ENCODE assay signal across 27 cellular contexts in genomic region chr2:15119722-15120175, GRCh38.
DNase-seq lines count a peak whose midpoint lies in the region; ATAC-seq, FAIRE-seq and TF ChIP-seq lines count a peak whose summit lies in the region.
"Had no signal": no experiment of that assay in that cellular context is flagged by ENCODE, and none has a peak within 500 bp of the region (broad histone marks: within the 10 kb centered on the region; RNA-seq: fewer than 3 reads in every experiment).

No MANE protein-coding gene starts in this region.

- intact Hi-C loops in K562 (cut with micrococcal nuclease): no loop called here

- H3K4me1 ChIP-seq in K562 (replicated peaks in 1 of 2; ENCODE audit: control insufficient read depth in 2 of 2, insufficient read depth in 2 of 2, low read length in 2 of 2) (peaks cover 0 to 4% of the 10 kb centered on the region in 2 experiments; a peak in 1 of 5 replicates), mesendoderm (ENCODE audit: control insufficient read depth, low read depth, low read length) (peaks cover 3% of the 10 kb centered on the region)
- H3K4me1 ChIP-seq: gastrocnemius medialis, thyroid gland had no signal

- H4K20me1 ChIP-seq in K562 (replicated peaks; ENCODE audit: control insufficient read depth, insufficient read depth, low read length): no peaks in the 10 kb centered on the region

- in situ Hi-C loops in K562 (cut with MboI): no loop called here
- in situ Hi-C loops in brain microvascular endothelial cell (cut with HindIII; ENCODE audit: low pct_ligation_motif_present, low sequenced_read_pairs): no loop called here

- no TSS peak for BruUV-seq in K562 (replicated peaks; lab: Mats Ljungman, UMichigan)

- H4K8ac ChIP-seq in mesendoderm (ENCODE audit: low read depth, low read length): no peak overlapping the region

- H3K9me1 ChIP-seq in K562 (ENCODE audit: control insufficient read depth, insufficient read depth, low read length): no peaks in the 10 kb centered on the region

- CTCF ChIA-PET in K562 (lab: Yijun Ruan, JAX; ENCODE audit: low intra/inter-chr PET ratio): no interaction called here

- DNase-seq in NCI-H146 (lab: John Stamatoyannopoulos, UW) (peak; percentile 50), NCI-H146 treated with DMSO at 0.1 percent for 48 hours (lab: John Stamatoyannopoulos, UW; ENCODE audit: unreplicated experiment) (no peak), NCI-H2107 (lab: John Stamatoyannopoulos, UW) (peak; percentile 30), K562 (ENCODE audit: extremely low read depth in 1 of 4, low spot score in 3 of 4) (no peak), mesendoderm (peak; percentile 65), brain microvascular endothelial cell (no peak), GM03348 (ENCODE audit: low spot score) (no peak), SHP77 treated with DMSO at 0.1 percent for 48 hours (lab: John Stamatoyannopoulos, UW) (no peak)
- DNase-seq: 8988T; activated CD4-positive, alpha-beta T cell treated with anti-CD3 and anti-CD28 coated beads for 48 hours; activated gamma-delta T cell; activated T-cell treated with anti-CD3 and anti-CD28 coated beads, Interleukin-2, amount 50 U/mL, for 1 hour; AML-193; CD4-positive, alpha-beta T cell; gastrocnemius medialis; GM23248; islet precursor cell; left ventricle myocardium superior; naive B cell; NCI-H1417 treated with DMSO at 0.1 percent for 48 hours; NCI-H226; PC-3; small intestine; stimulated activated CD8-positive, alpha-beta memory T cell treated with anti-CD3 and anti-CD28 coated beads, Interleukin-4, amount 100 ng/mL, for 48 hours; stimulated activated naive CD8-positive, alpha-beta T cell treated with anti-CD3 and anti-CD28 coated beads, Interleukin-15, amount 100 ng/mL, for 72 hours; thyroid gland had no signal

- no peak for TF ChIP-seq EP300 in K562 (IDR thresholded peaks at IDR 0.05; ENCODE audit: low read length)

- 13% methylated on average over 4 of the region's 4 CpGs for WGBS in K562 (ENCODE audit: insufficient coverage, low coverage, missing lambda C conversion rate)
- no CpG with 5 or more reads among the region's 4 CpGs for WGBS in mesendoderm (ENCODE audit: extremely low coverage, insufficient coverage, low lambda C conversion rate)

- H3K9ac ChIP-seq in K562 (ENCODE audit: insufficient read depth in 1 of 2, low read depth in 2 of 2, low read length in 2 of 2): no peak overlapping the region
- no peak overlapping the region for H3K9ac ChIP-seq in mesendoderm (ENCODE audit: low read length)
- H3K9ac ChIP-seq: GM23248 had no signal

- no peak for TF ChIP-seq POLR2A in K562 (conservative IDR thresholded peaks at IDR 0.05)

- no peak overlapping the region for H3K18ac ChIP-seq in mesendoderm (ENCODE audit: low read length)

- H3K4ac ChIP-seq in mesendoderm (ENCODE audit: low read depth, low read length): no peak overlapping the region

- no peak overlapping the region for H3K23ac ChIP-seq in mesendoderm (ENCODE audit: low read length)

- H3K56ac ChIP-seq in mesendoderm (ENCODE audit: low read length): no peak overlapping the region

- H2BK120ac ChIP-seq in mesendoderm (ENCODE audit: low read depth, low read length): no peak overlapping the region

- POLR2A ChIA-PET in K562 (lab: Yijun Ruan, JAX): interaction anchor here (0.6 to 0.7 kb wide), 2 partner anchors 33 to 89 kb away, joined by 3 read pairs; no protein-coding TSS in a partner anchor

- FAIRE-seq in K562 (lab: Jason Lieb, UNC): no peak
- FAIRE-seq: small intestine had no signal

- no peak overlapping the region for H2BK15ac ChIP-seq in mesendoderm (replicated peaks; ENCODE audit: low read depth)

- H3K36me3 ChIP-seq in K562 (ENCODE audit: control insufficient read depth, insufficient read depth, low read length) (no peaks in the 10 kb centered on the region), mesendoderm (ENCODE audit: control insufficient read depth, insufficient read depth, low read length) (no peaks in the 10 kb centered on the region), brain microvascular endothelial cell (replicated peaks) (no peaks in the 10 kb centered on the region)
- H3K36me3 ChIP-seq: gastrocnemius medialis, thyroid gland had no signal

- H3K9me3 ChIP-seq in K562 (replicated peaks; ENCODE audit: control insufficient read depth, insufficient read depth, low read depth, low read length): no peaks in the 10 kb centered on the region
- H3K9me3 ChIP-seq: gastrocnemius medialis, thyroid gland had no signal

- H3K27me3 ChIP-seq in K562 (ENCODE audit: control insufficient read depth in 2 of 2, insufficient read depth in 2 of 2, low read length in 2 of 2): 0 out of 5 replicates have a peak, but pooled peaks cover 0 to 10% of the 10 kb centered on the region in 2 experiments
- H3K27me3 ChIP-seq in mesendoderm (ENCODE audit: insufficient read depth, low read length, poor library complexity): no peaks in the 10 kb centered on the region
- H3K27me3 ChIP-seq in brain microvascular endothelial cell (replicated peaks): no peaks in the 10 kb centered on the region
- H3K27me3 ChIP-seq: gastrocnemius medialis, thyroid gland had no signal

- H3K4me3 ChIP-seq in K562: no peak overlapping the region
- no peak overlapping the region for H3K4me3 ChIP-seq in mesendoderm (ENCODE audit: low read length)
- no peak overlapping the region for H3K4me3 ChIP-seq in brain microvascular endothelial cell (ENCODE audit: low read depth, low read length)
- H3K4me3 ChIP-seq: gastrocnemius medialis, GM23248, thyroid gland had no signal

- H3K27ac ChIP-seq in K562 (ENCODE audit: extremely low read depth, low read depth, low read length): no peak overlapping the region
- H3K27ac ChIP-seq in mesendoderm (ENCODE audit: low read depth, low read length): no peak overlapping the region
- no peak overlapping the region for H3K27ac ChIP-seq in brain microvascular endothelial cell
- H3K27ac ChIP-seq: gastrocnemius medialis, GM23248, thyroid gland had no signal

- H3K4me2 ChIP-seq in K562 (ENCODE audit: insufficient read depth, low read length) (no peak overlapping the region), mesendoderm (ENCODE audit: low read length) (no peak overlapping the region)

- no peak overlapping the region for H2BK5ac ChIP-seq in mesendoderm (ENCODE audit: low read length)

- TF ChIP-seq CTCF in K562 (IDR thresholded peaks at IDR 0.05 in 2 of 3, conservative IDR thresholded peaks at IDR 0.05 in 1 of 3; ENCODE audit: insufficient read depth in 2 of 3, low read depth in 1 of 3, low read length in 3 of 3) (no peak), brain microvascular endothelial cell (IDR thresholded peaks at IDR 0.05; ENCODE audit: low read depth, low read length, missing control alignments) (no peak)

- no peak overlapping the region for H2AFZ ChIP-seq in K562 (ENCODE audit: low read depth, low read length)
- H2AFZ ChIP-seq: GM23248 had no signal

- no peak for ATAC-seq in K562
- ATAC-seq: gastrocnemius medialis; left ventricle myocardium superior; PC-3; Right ventricle myocardium inferior; stimulated activated naive CD8-positive, alpha-beta T cell treated with anti-CD3 and anti-CD28 coated beads, Interleukin-15, amount 100 ng/mL, for 72 hours had no signal

- H4K5ac ChIP-seq in mesendoderm (ENCODE audit: low read length): no peak overlapping the region

- no peak for TF ChIP-seq RAD21 in K562 (CRISPR knock-in tag; conservative IDR thresholded peaks at IDR 0.05 in 1 of 2, IDR thresholded peaks at IDR 0.05 in 1 of 2)

- H3K79me2 ChIP-seq in K562 (ENCODE audit: control insufficient read depth, insufficient read depth, low read length): no peaks in the 10 kb centered on the region
- no peaks in the 10 kb centered on the region for H3K79me2 ChIP-seq in mesendoderm (ENCODE audit: control insufficient read depth, insufficient read depth, low read length)

- H2AK5ac ChIP-seq in mesendoderm (ENCODE audit: low read length): no peak overlapping the region

- no peaks in the 10 kb centered on the region for H3K79me1 ChIP-seq in mesendoderm (ENCODE audit: low read length)

TF ChIP-seq in K562, 482 proteins besides CTCF, POLR2A, EP300 and RAD21:
- TF ChIP-seq HES1 (IDR thresholded peaks at IDR 0.05; ENCODE audit: low read depth): no peak
- TF ChIP-seq SPI1 (IDR thresholded peaks at IDR 0.05; ENCODE audit: borderline replicate concordance, low read depth, low read length): peak; percentile 60; the same call in 1 of the 2 replicates

Comparison
In these comparisons a context has a peak if more than half of its experiments do, and no peak if none do; other contexts are left out.
1. DNase-seq: peak in NCI-H146 (single experiment), NCI-H2107 (single experiment) and mesendoderm (single experiment); none in NCI-H146 treated with DMSO at 0.1 percent for 48 hours (single experiment), K562 (0 of 4), brain microvascular endothelial cell (single experiment), GM03348 (single experiment) and SHP77 treated with DMSO at 0.1 percent for 48 hours (single experiment).